Comparison of ENCODE assay signal across 8 cellular contexts in genomic region chr16:86706726-86707125, GRCh38.
"Had no signal": no experiment of that assay in that cellular context is flagged by ENCODE, and none has a peak within 500 bp of the region (broad histone marks: within the 10 kb centered on the region; RNA-seq: fewer than 3 reads in every experiment).

No MANE protein-coding gene starts in this region.

- ATAC-seq: HCT116, HepG2 had no signal

- H3K27me3 Mint-ChIP-seq: IgD-negative memory B cell had no signal

- H3K27ac Mint-ChIP-seq: HFFc6, IgD-negative memory B cell had no signal

- DNase-seq: GM23248, GOT3, H7, HFFc6, KBM-7 had no signal

- H3K36me3 Mint-ChIP-seq: IgD-negative memory B cell had no signal

- H3K4me1 Mint-ChIP-seq: IgD-negative memory B cell had no signal

- H3K4me3 Mint-ChIP-seq: HFFc6, IgD-negative memory B cell had no signal
